Comparison of ENCODE assay signal across 8 cellular contexts in the genomic region with DNA sequence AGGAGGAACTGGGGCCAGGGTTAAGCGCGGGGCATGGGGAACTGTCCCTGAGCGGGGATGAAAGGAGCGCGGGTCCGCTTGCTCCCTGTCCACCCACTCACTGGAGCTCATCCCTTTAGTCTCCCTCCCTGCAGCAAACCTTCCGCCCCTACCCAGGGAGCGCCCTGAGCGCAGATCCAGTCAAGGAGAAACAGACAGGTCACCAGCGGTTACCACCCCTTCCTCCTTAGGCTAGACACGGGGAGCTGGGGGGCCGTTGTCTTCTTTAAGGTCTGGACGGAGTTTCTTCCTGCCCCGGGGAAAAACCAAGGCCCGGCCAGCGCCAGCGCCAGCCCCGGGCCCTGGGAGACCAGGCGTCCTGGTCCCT.
DNase-seq lines count a peak whose midpoint lies in the region; ATAC-seq and TF ChIP-seq lines count a peak whose summit lies in the region.

No MANE protein-coding gene starts in this region.

- peak overlapping the region; percentile 29; the same call in 1 of the 2 replicates for H3K4me3 ChIP-seq in iPS DF 6.9 (ENCODE audit: low read length)

- DNase-seq in GM20000 (ENCODE audit: low spot score) (peak; percentile 51), iPS DF 6.9 (ENCODE audit: low read depth, low spot score) (no peak), retina (peak; percentile 70), GDM1 (lab: John Stamatoyannopoulos, UW) (no peak)

- no CpG with 5 or more reads among the region's 19 CpGs for WGBS in iPS DF 6.9 (ENCODE audit: insufficient coverage, insufficient read length)

- peaks cover 8% of the 10 kb centered on the region for H3K27me3 ChIP-seq in iPS DF 6.9 (ENCODE audit: control insufficient read depth, insufficient read depth, low read length)

- H3K27ac ChIP-seq in VCaP (peak overlapping the region; percentile 73), iPS DF 6.9 (ENCODE audit: low read length) (no peak overlapping the region)

- peaks cover 9% of the 10 kb centered on the region for H3K4me1 ChIP-seq in iPS DF 6.9 (ENCODE audit: control insufficient read depth, insufficient read depth, low read length)

- ATAC-seq in GM19467 (IDR thresholded peaks at IDR 0.05; ENCODE audit: unreplicated experiment): no peak
- no peak for ATAC-seq in HG03097 (IDR thresholded peaks at IDR 0.05; ENCODE audit: low FRiP score, unreplicated experiment)
- no peak for ATAC-seq in HG03095 (IDR thresholded peaks at IDR 0.05; ENCODE audit: unreplicated experiment)

- TF ChIP-seq CTCF in GM20000 (IDR thresholded peaks at IDR 0.05; ENCODE audit: extremely low read depth, missing control alignments) (no peak), VCaP (conservative IDR thresholded peaks at IDR 0.05) (no peak)

- no peaks in the 10 kb centered on the region for H3K36me3 ChIP-seq in iPS DF 6.9 (ENCODE audit: control insufficient read depth, insufficient read depth, low read length)

- H3K9me3 ChIP-seq in iPS DF 6.9 (ENCODE audit: control insufficient read depth, insufficient read depth, low read length): no peaks in the 10 kb centered on the region

Comparison
In these comparisons a context has a peak if more than half of its experiments do, and no peak if none do; other contexts are left out.
1. DNase-seq: peak in GM20000 (single experiment) and retina (single experiment); none in iPS DF 6.9 (single experiment) and GDM1 (single experiment).